In genomic region chr2:181305151-181306123, GRCh38 we compare ENCODE assay signal across 8 cellular contexts.
A peak's percentile ranks its signal among the peaks of the same experiment; 100 is the strongest.
DNase-seq lines count a peak whose midpoint lies in the region; ATAC-seq and TF ChIP-seq lines count a peak whose summit lies in the region.

No MANE protein-coding gene starts in this region.

- H2AFZ ChIP-seq in OCI-LY3 (ENCODE audit: low read depth, low read length): no peak overlapping the region

- POLR2A ChIA-PET in CD4-positive, alpha-beta memory T cell (lab: Charles Lee; ENCODE audit: partially characterized antibody): interaction anchor here (0.6 to 16.0 kb wide), 28 partner anchors 6 to 201 kb away, joined by 3 to 374 read pairs (median 5); partner anchors contain the start of gene ITGA4

- no peaks in the 10 kb centered on the region for H3K36me3 ChIP-seq in CD4-positive, alpha-beta memory T cell (ENCODE audit: insufficient read depth, low read length)
- no peaks in the 10 kb centered on the region for H3K36me3 ChIP-seq in OCI-LY3 (replicated peaks; ENCODE audit: low read depth, low read length)
- no peaks in the 10 kb centered on the region for H3K36me3 ChIP-seq in gastroesophageal sphincter

- no peaks in the 10 kb centered on the region for H3K9me3 Mint-ChIP-seq in CD4-positive, alpha-beta memory T cell

- 41 to 76% methylated on average over 3 to 6 of the region's 6 CpGs for WGBS in gastroesophageal sphincter (ENCODE audit: low coverage in 1 of 2), 2 donors

- no peaks in the 10 kb centered on the region for H4K20me1 ChIP-seq in OCI-LY3 (ENCODE audit: insufficient read depth, low read length)

- H3K27me3 Mint-ChIP-seq in CD4-positive, alpha-beta memory T cell: no peaks in the 10 kb centered on the region

- TF ChIP-seq CTCF in OCI-LY3 (IDR thresholded peaks at IDR 0.05; ENCODE audit: low read depth, low read length) (no peak), gastroesophageal sphincter (IDR thresholded peaks at IDR 0.05) (no peak)

- H3K4me3 ChIP-seq in CD4-positive, alpha-beta memory T cell (ENCODE audit: low read length in 2 of 2): peak overlapping the region in 1 of 2 donors; percentile 16
- no peak overlapping the region for H3K4me3 ChIP-seq in OCI-LY3 (ENCODE audit: low read length)
- H3K4me3 ChIP-seq in gastroesophageal sphincter: no peak overlapping the region

- CTCF ChIA-PET in CD4-positive, alpha-beta memory T cell (lab: Charles Lee; ENCODE audit: partially characterized antibody): interaction anchor here (0.8 to 7.4 kb wide), 10 partner anchors 8 to 199 kb away, joined by 3 to 46 read pairs (median 4); partner anchors contain the start of gene ITGA4

- ATAC-seq in GM19023 (IDR thresholded peaks at IDR 0.05; ENCODE audit: unreplicated experiment) (peak; percentile 88), HG03066 (IDR thresholded peaks at IDR 0.05; ENCODE audit: low read depth, unreplicated experiment) (peak; percentile 82), gastroesophageal sphincter (no peak)

- H3K27me3 ChIP-seq in CD4-positive, alpha-beta memory T cell (ENCODE audit: insufficient read depth, low read length): no peaks in the 10 kb centered on the region
- H3K27me3 ChIP-seq in OCI-LY3 (ENCODE audit: low read depth, low read length): no peaks in the 10 kb centered on the region
- H3K27me3 ChIP-seq in gastroesophageal sphincter: no peaks in the 10 kb centered on the region

- intact Hi-C loops in CD4-positive, alpha-beta memory T cell (cut with micrococcal nuclease): loop anchor here (1.0 to 5.0 kb wide), 6 partner anchors 25 to 201 kb away; no protein-coding TSS in a partner anchor

- peaks cover 0 to 1% of the 10 kb centered on the region in 2 donors for H3K36me3 Mint-ChIP-seq in CD4-positive, alpha-beta memory T cell

- DNase-seq in CD4-positive, alpha-beta memory T cell: peak in 4 of 5 donors; percentile 38 to 71 (median 44)
- peak; percentile 23 for DNase-seq in central memory CD4-positive, alpha-beta T cell
- peak; percentile 34 for DNase-seq in stimulated activated CD4-positive, alpha-beta T cell treated with anti-CD3 and anti-CD28 coated beads, Interleukin-4, amount 100 ng/mL, for 24 hours
- DNase-seq in D341Med (ENCODE audit: low spot score): no peak

- 0 out of 2 replicates have a peak overlapping the region, but pooled peaks have one; percentile 16 for H3K4me2 ChIP-seq in OCI-LY3 (ENCODE audit: low read length)

- peaks cover 91% of the 10 kb centered on the region for H3K4me1 ChIP-seq in CD4-positive, alpha-beta memory T cell (ENCODE audit: insufficient read depth, low read length)
- H3K4me1 ChIP-seq in OCI-LY3 (ENCODE audit: low read length) (peaks cover 46% of the 10 kb centered on the region), gastroesophageal sphincter (peaks cover 0 to 19% (median 0%) of the 10 kb centered on the region in 3 donors)

- no peak overlapping the region for H3K9ac ChIP-seq in OCI-LY3 (ENCODE audit: low read length)

- H3K9me3 ChIP-seq in CD4-positive, alpha-beta memory T cell (ENCODE audit: control insufficient read depth in 1 of 2, low read length in 2 of 2): no peaks in the 10 kb centered on the region
- H3K9me3 ChIP-seq in OCI-LY3 (ENCODE audit: insufficient read depth, low read length) (no peaks in the 10 kb centered on the region), gastroesophageal sphincter (no peaks in the 10 kb centered on the region)

- peak overlapping the region; percentile 73 for H3K27ac ChIP-seq in CD4-positive, alpha-beta memory T cell (ENCODE audit: low read depth, low read length)
- no peak overlapping the region for H3K27ac ChIP-seq in OCI-LY3 (ENCODE audit: low read length)
- no peak overlapping the region for H3K27ac ChIP-seq in gastroesophageal sphincter

- TF ChIP-seq EP300 in gastroesophageal sphincter (IDR thresholded peaks at IDR 0.05): no peak

- no peak for TF ChIP-seq POLR2A in gastroesophageal sphincter (IDR thresholded peaks at IDR 0.05)

- H3K4me3 Mint-ChIP-seq in CD4-positive, alpha-beta memory T cell: peak overlapping the region; percentile 64 to 81 (median 72)

- H3K4me1 Mint-ChIP-seq in CD4-positive, alpha-beta memory T cell: peaks cover 53 to 81% (median 65%) of the 10 kb centered on the region in 4 donors

- no peaks in the 10 kb centered on the region for H3K79me2 ChIP-seq in OCI-LY3 (ENCODE audit: low read length)

- peak overlapping the region; percentile 88 to 97 (median 92) for H3K27ac Mint-ChIP-seq in CD4-positive, alpha-beta memory T cell
